20 cellular contexts compared by ENCODE assay signal in genomic region chr2:117961201-117961600, GRCh38.
"Had no signal": no experiment of that assay in that cellular context is flagged by ENCODE, and none has a peak within 500 bp of the region (broad histone marks: within the 10 kb centered on the region; RNA-seq: fewer than 3 reads in every experiment).

No MANE protein-coding gene starts in this region.

- H3K4me3 ChIP-seq: esophagus squamous epithelium, neural progenitor cell, pancreas, right lobe of liver, suprapubic skin, thyroid gland, upper lobe of left lung, uterus had no signal

- H3K36me3 ChIP-seq: neural progenitor cell, thyroid gland, uterus had no signal

- H3K27me3 ChIP-seq: esophagus squamous epithelium, neural progenitor cell, pancreas, right lobe of liver, suprapubic skin, thyroid gland, upper lobe of left lung, uterus had no signal

- DNase-seq: effector memory CD8-positive, alpha-beta T cell; esophagus squamous epithelium; foreskin melanocyte; head of caudate nucleus; hippocampal formation; kidney glomerular epithelial cell; nucleus accumbens; pancreas; right lobe of liver; stimulated activated CD4-positive, alpha-beta T cell treated with anti-CD3 and anti-CD28 coated beads, Interleukin-4, amount 100 ng/mL, for 1 hour; stimulated activated CD8-positive, alpha-beta memory T cell treated with anti-CD3 and anti-CD28 coated beads, Interleukin-4, amount 100 ng/mL, for 48 hours; stimulated activated naive CD8-positive, alpha-beta T cell treated with anti-CD3 and anti-CD28 coated beads, Interleukin-15, Interleukin-2, amounts not matched to agents 100 U/mL and 50 U/mL, for 24 hours; thyroid gland; upper lobe of left lung; uterus had no signal

- H3K9ac ChIP-seq: neural progenitor cell had no signal

- H3K27ac ChIP-seq: esophagus squamous epithelium, neural progenitor cell, pancreas, right lobe of liver, suprapubic skin, upper lobe of left lung, uterus had no signal

- H3K4me2 ChIP-seq: neural progenitor cell had no signal

- ATAC-seq: effector memory CD8-positive, alpha-beta T cell; left lobe of liver; natural killer cell treated with Interleukin-12 subunit alpha and Interleukin-12 subunit beta and Interleukin-15 and Interleukin-18, amount 100 ng/mL, for 72 hours; pancreas; right lobe of liver; stimulated activated effector memory CD8-positive, alpha-beta T cell treated with anti-CD3 and anti-CD28 coated beads, Interleukin-12 subunit alpha, Interleukin-12 subunit beta, amount 100 ng/mL, for 72 hours; stimulated activated naive CD8-positive, alpha-beta T cell treated with anti-CD3 and anti-CD28 coated beads, Interleukin-15, Interleukin-2, amounts not matched to agents 100 U/mL and 50 U/mL, for 24 hours had no signal

- H2AFZ ChIP-seq: neural progenitor cell had no signal

- H3K9me3 ChIP-seq: esophagus squamous epithelium, pancreas, right lobe of liver, suprapubic skin, thyroid gland, upper lobe of left lung, uterus had no signal

- H3K4me1 ChIP-seq: esophagus squamous epithelium, pancreas, right lobe of liver, suprapubic skin, uterus had no signal
